Comparison of ENCODE assay signal across 8 cellular contexts in the genomic region with DNA sequence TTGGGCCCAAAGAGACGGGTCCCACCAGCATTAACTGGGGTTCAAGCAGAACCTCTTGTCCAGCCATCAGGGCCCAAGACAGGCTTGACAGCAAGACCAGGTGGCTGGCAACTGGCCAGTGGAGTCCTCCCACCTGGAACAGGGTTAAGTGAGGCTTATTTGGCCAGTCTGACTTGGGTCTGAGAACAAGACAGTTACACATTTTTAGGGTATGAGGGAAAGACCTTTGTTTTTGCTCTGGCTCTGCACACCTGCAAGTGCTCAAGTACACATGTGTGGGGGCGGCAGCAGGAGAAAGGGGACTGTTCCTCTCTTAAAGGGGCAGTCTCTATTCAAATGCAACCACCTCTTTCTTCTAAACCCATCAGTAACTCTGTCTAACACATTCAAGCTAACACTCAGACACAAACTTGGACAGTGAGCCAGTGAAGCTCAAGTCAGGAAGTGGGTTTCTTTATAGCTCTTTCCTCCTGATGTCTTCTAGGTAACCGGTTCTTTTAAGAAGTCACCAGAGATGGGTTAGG.
A peak's percentile ranks its signal among the peaks of the same experiment; 100 is the strongest.
DNase-seq lines count a peak whose midpoint lies in the region; ATAC-seq and TF ChIP-seq lines count a peak whose summit lies in the region.

No MANE protein-coding gene starts in this region.

- POLR2A ChIA-PET in RWPE1 (lab: Yijun Ruan, JAX; ENCODE audit: low non-redundant PET) = no interaction called here

- TF ChIP-seq POLR2A in suprapubic skin (IDR thresholded peaks at IDR 0.05) = no peak

- peak overlapping the region; percentile 93 for H3K27ac ChIP-seq in effector memory CD4-positive, alpha-beta T cell (ENCODE audit: insufficient read depth, low read length, poor library complexity, severe bottlenecking)
- no peak overlapping the region for H3K27ac ChIP-seq in RWPE1
- no peak overlapping the region for H3K27ac ChIP-seq in suprapubic skin
- peak overlapping the region in 4 of 10 donors; percentile 5 to 84 (median 62) for H3K27ac ChIP-seq in heart right ventricle

- 83% methylated on average over 3 of the region's 3 CpGs for WGBS in suprapubic skin
- 57 to 69% methylated on average over 3 of the region's 3 CpGs for WGBS in heart right ventricle, 2 donors

- peak overlapping the region; percentile 31 for H3K4me3 ChIP-seq in effector memory CD4-positive, alpha-beta T cell (ENCODE audit: insufficient read depth, low read depth, low read length, poor library complexity, severe bottlenecking)
- no peak overlapping the region for H3K4me3 ChIP-seq in suprapubic skin
- no peak overlapping the region for H3K4me3 ChIP-seq in heart right ventricle

- H3K27me3 ChIP-seq in effector memory CD4-positive, alpha-beta T cell (replicated peaks; ENCODE audit: control insufficient read depth, insufficient read depth, low read length, poor library complexity, severe bottlenecking) = no peaks in the 10 kb centered on the region
- H3K27me3 ChIP-seq in suprapubic skin (no peaks in the 10 kb centered on the region), heart right ventricle (no peaks in the 10 kb centered on the region)

- H3K4me1 ChIP-seq in effector memory CD4-positive, alpha-beta T cell (ENCODE audit: control insufficient read depth, insufficient read depth, low read length, poor library complexity, severe bottlenecking) = peaks cover 93% of the 10 kb centered on the region
- H3K4me1 ChIP-seq in suprapubic skin (peaks cover 59% of the 10 kb centered on the region), heart right ventricle (peaks cover 36 to 100% (median 96%) of the 10 kb centered on the region in 9 donors)

- no peak for TF ChIP-seq CTCF in RWPE1 (conservative IDR thresholded peaks at IDR 0.05; ENCODE audit: low read depth)
- TF ChIP-seq CTCF in suprapubic skin (IDR thresholded peaks at IDR 0.05) = no peak
- TF ChIP-seq CTCF in heart right ventricle (IDR thresholded peaks at IDR 0.05) = no peak

- peaks cover 60% of the 10 kb centered on the region for H3K36me3 ChIP-seq in effector memory CD4-positive, alpha-beta T cell (ENCODE audit: control insufficient read depth, insufficient read depth, low read length)
- H3K36me3 ChIP-seq in suprapubic skin (peaks cover 6% of the 10 kb centered on the region), heart right ventricle (peaks cover 0 to 94% (median 12%) of the 10 kb centered on the region in 9 donors)

- TF ChIP-seq EP300 in suprapubic skin (IDR thresholded peaks at IDR 0.05) = no peak

- H3K9me3 ChIP-seq in effector memory CD4-positive, alpha-beta T cell (ENCODE audit: control insufficient read depth, low read length) = no peaks in the 10 kb centered on the region
- H3K9me3 ChIP-seq in suprapubic skin = no peaks in the 10 kb centered on the region
- H3K9me3 ChIP-seq in heart right ventricle = no peaks in the 10 kb centered on the region

- no peak for DNase-seq in effector memory CD4-positive, alpha-beta T cell
- DNase-seq in RWPE1 (ENCODE audit: low spot score) = no peak
- DNase-seq in suprapubic skin (ENCODE audit: low spot score in 2 of 2) = no peak
- DNase-seq in NCI-H526 treated with DMSO at 0.1 percent for 48 hours (lab: John Stamatoyannopoulos, UW) = no peak
- no peak for DNase-seq in heart right ventricle

- peak; percentile 44 for ATAC-seq in GM18498 (IDR thresholded peaks at IDR 0.05; ENCODE audit: unreplicated experiment)
- ATAC-seq in GM21423 (IDR thresholded peaks at IDR 0.05; ENCODE audit: unreplicated experiment) = peak; percentile 38
- peak; percentile 44 for ATAC-seq in HG03571 (IDR thresholded peaks at IDR 0.05; ENCODE audit: unreplicated experiment)
- ATAC-seq in heart right ventricle = no peak

- CTCF ChIA-PET in RWPE1 (lab: Yijun Ruan, JAX) = no interaction called here

- intact Hi-C loops in heart right ventricle (cut with DNase I) = loop anchor here in 4 of 10 donors (5.0 to 10.0 kb wide), 4 partner anchors 36 to 179 kb away; no protein-coding TSS in a partner anchor

Comparison
In these comparisons a context has a peak if more than half of its experiments do, and no peak if none do; other contexts are left out.
1. ATAC-seq: peak in GM18498 (single experiment), GM21423 (single experiment) and HG03571 (single experiment); none in heart right ventricle (0 of 8).